Comparison of ENCODE assay signal across 8 cellular contexts in the genomic region with DNA sequence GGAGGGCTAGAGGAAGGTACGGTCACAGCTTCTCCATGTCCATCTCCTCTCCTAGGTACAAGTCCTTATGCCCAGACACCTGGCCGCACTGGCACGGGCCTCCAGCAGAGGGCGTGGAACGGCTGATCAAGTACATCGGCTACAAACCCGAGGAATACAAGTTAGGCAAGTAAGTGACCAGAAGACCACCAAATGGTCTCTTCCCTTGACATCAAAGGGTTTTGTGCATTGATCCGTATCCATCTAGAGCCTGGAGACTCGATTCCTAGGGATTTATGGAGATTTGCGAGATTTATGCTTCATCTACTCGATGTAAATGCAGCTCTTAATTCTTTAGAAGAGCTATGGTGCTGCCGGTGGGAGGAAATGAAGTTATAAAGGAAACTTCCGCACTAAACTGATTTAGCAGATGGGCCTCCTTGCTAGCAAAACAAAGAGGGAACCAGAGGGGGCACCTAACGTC. TPM values are rescaled to one million over a fixed set of nuclear protein-coding genes. Genes with fewer than 3 reads are reported as not detected.
DNase-seq lines count a peak whose midpoint lies in the region; ATAC-seq, FAIRE-seq and TF ChIP-seq lines count a peak whose summit lies in the region.

No MANE protein-coding gene starts in this region.

- intact Hi-C loops in K562 (cut with micrococcal nuclease) = loop anchor here (5.0 kb wide), 1 partner anchor 44 kb away; a partner anchor contains a TSS

- no peak overlapping the region; the same call in 1 of the 2 replicates for H3K4me2 ChIP-seq in K562 (ENCODE audit: insufficient read depth, low read length)

- no peak for TF ChIP-seq EP300 in K562 (IDR thresholded peaks at IDR 0.05; ENCODE audit: low read length)

- BruUV-seq in K562 (replicated peaks; lab: Mats Ljungman, UMichigan) = no TSS peak

- H3K9ac ChIP-seq in K562 (ENCODE audit: insufficient read depth in 1 of 2, low read depth in 2 of 2, low read length in 2 of 2) = no peak overlapping the region

- H3K36me3 ChIP-seq in K562 (ENCODE audit: control insufficient read depth, insufficient read depth, low read length) = no peaks in the 10 kb centered on the region

- peak overlapping the region; percentile 62; the same call in 1 of the 2 replicates for H2AFZ ChIP-seq in K562 (ENCODE audit: low read depth, low read length)

- H3K4me1 ChIP-seq in K562 (replicated peaks in 1 of 2; ENCODE audit: control insufficient read depth in 2 of 2, insufficient read depth in 2 of 2, low read length in 2 of 2) = no peaks in the 10 kb centered on the region; a peak in 2 of 5 replicates

- peaks cover 16 to 35% of the 10 kb centered on the region in 2 experiments; a peak in 4 of 5 replicates for H3K27me3 ChIP-seq in K562 (ENCODE audit: control insufficient read depth in 2 of 2, insufficient read depth in 2 of 2, low read length in 2 of 2)

- no peaks in the 10 kb centered on the region for H3K79me2 ChIP-seq in K562 (ENCODE audit: control insufficient read depth, insufficient read depth, low read length)

- no peak overlapping the region for H3K4me3 ChIP-seq in K562

- no peaks in the 10 kb centered on the region for H3K9me3 ChIP-seq in K562 (replicated peaks; ENCODE audit: control insufficient read depth, insufficient read depth, low read depth, low read length)

- no peak overlapping the region for H3K27ac ChIP-seq in K562 (ENCODE audit: extremely low read depth, low read depth, low read length)

- peak; percentile 86 for FAIRE-seq in K562 (lab: Jason Lieb, UNC)

- CTCF ChIA-PET in K562 (lab: Yijun Ruan, JAX; ENCODE audit: low intra/inter-chr PET ratio) = interaction anchor here (0.6 kb wide), 1 partner anchor 467 kb away, joined by 3 read pairs; a partner anchor contains a TSS

- in situ Hi-C loops in K562 (cut with MboI) = loop anchor here (5.0 kb wide), 1 partner anchor 339 kb away; no protein-coding TSS in a partner anchor

- POLR2A ChIA-PET in K562 (lab: Yijun Ruan, JAX) = interaction anchor here (1.2 to 1.3 kb wide), 2 partner anchors 29 to 41 kb away, joined by 3 read pairs; no protein-coding TSS in a partner anchor

- TF ChIP-seq CTCF in K562 (IDR thresholded peaks at IDR 0.05 in 2 of 3, conservative IDR thresholded peaks at IDR 0.05 in 1 of 3; ENCODE audit: insufficient read depth in 2 of 3, low read depth in 1 of 3, low read length in 3 of 3) = peak; percentile 84 to 92 (median 86)

- H4K20me1 ChIP-seq in K562 (replicated peaks; ENCODE audit: control insufficient read depth, insufficient read depth, low read length) = 0 out of 2 replicates have a peak, but pooled peaks cover 3% of the 10 kb centered on the region

- peak; percentile 52 for DNase-seq in AG08395 (ENCODE audit: low spot score)
- DNase-seq in NCI-H2107 treated with DMSO at 0.1 percent for 48 hours (lab: John Stamatoyannopoulos, UW; ENCODE audit: unreplicated experiment) = peak; percentile 68
- DNase-seq in UCSD-AML1 (lab: John Stamatoyannopoulos, UW; ENCODE audit: unreplicated experiment) = peak; percentile 78
- peak; percentile 58 to 85 (median 68) for DNase-seq in K562 (ENCODE audit: extremely low read depth in 1 of 4, low spot score in 3 of 4)
- DNase-seq in iPS-NIHi7 (ENCODE audit: extremely low spot score) = peak; percentile 79
- peak; percentile 74 for DNase-seq in stimulated activated CD4-positive, alpha-beta T cell treated with anti-CD3 and anti-CD28 coated beads, Interleukin-12 subunit alpha, Interleukin-12 subunit beta, amount 100 ng/mL, for 4 hours

- WGBS in K562 (ENCODE audit: insufficient coverage, low coverage, missing lambda C conversion rate) = 14% methylated on average over 13 of the region's 14 CpGs

- ATAC-seq in GM21390 (IDR thresholded peaks at IDR 0.05; ENCODE audit: unreplicated experiment) (peak; percentile 53), K562 (peak; percentile 88), GM18873 (IDR thresholded peaks at IDR 0.05; ENCODE audit: low FRiP score, unreplicated experiment) (no peak)

- no peak for TF ChIP-seq POLR2A in K562 (conservative IDR thresholded peaks at IDR 0.05)

- peak; percentile 26 to 76 for TF ChIP-seq RAD21 in K562 (CRISPR knock-in tag; conservative IDR thresholded peaks at IDR 0.05 in 1 of 2, IDR thresholded peaks at IDR 0.05 in 1 of 2)

- no peaks in the 10 kb centered on the region for H3K9me1 ChIP-seq in K562 (ENCODE audit: control insufficient read depth, insufficient read depth, low read length)

TF ChIP-seq in K562, 482 proteins besides CTCF, POLR2A, EP300 and RAD21 (continues in another document):
- TF ChIP-seq MTA1 (IDR thresholded peaks at IDR 0.05; ENCODE audit: borderline replicate concordance) (no peak), RB1 (IDR thresholded peaks at IDR 0.05; ENCODE audit: low read depth) (peak; percentile 26; the same call in 1 of the 2 replicates)
- TF ChIP-seq, protein P1, sequence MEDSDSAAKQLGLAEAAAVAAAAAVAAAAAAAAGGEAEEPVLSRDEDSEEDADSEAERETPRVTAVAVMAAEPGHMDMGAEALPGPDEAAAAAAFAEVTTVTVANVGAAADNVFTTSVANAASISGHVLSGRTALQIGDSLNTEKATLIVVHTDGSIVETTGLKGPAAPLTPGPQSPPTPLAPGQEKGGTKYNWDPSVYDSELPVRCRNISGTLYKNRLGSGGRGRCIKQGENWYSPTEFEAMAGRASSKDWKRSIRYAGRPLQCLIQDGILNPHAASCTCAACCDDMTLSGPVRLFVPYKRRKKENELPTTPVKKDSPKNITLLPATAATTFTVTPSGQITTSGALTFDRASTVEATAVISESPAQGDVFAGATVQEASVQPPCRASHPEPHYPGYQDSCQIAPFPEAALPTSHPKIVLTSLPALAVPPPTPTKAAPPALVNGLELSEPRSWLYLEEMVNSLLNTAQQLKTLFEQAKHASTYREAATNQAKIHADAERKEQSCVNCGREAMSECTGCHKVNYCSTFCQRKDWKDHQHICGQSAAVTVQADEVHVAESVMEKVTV (CRISPR knock-in tag; IDR thresholded peaks at IDR 0.05) = 0 out of 2 replicates have a peak, but pooled peaks have one; percentile 22
- TF ChIP-seq, protein P2, sequence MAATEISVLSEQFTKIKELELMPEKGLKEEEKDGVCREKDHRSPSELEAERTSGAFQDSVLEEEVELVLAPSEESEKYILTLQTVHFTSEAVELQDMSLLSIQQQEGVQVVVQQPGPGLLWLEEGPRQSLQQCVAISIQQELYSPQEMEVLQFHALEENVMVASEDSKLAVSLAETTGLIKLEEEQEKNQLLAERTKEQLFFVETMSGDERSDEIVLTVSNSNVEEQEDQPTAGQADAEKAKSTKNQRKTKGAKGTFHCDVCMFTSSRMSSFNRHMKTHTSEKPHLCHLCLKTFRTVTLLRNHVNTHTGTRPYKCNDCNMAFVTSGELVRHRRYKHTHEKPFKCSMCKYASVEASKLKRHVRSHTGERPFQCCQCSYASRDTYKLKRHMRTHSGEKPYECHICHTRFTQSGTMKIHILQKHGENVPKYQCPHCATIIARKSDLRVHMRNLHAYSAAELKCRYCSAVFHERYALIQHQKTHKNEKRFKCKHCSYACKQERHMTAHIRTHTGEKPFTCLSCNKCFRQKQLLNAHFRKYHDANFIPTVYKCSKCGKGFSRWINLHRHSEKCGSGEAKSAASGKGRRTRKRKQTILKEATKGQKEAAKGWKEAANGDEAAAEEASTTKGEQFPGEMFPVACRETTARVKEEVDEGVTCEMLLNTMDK (IDR thresholded peaks at IDR 0.05; ENCODE audit: borderline replicate concordance, insufficient read depth, low read depth, low read length, poor library complexity, severe bottlenecking) = peak; percentile 29

RNA-seq across cellular contexts. Expression of a gene that starts 44.2 kb away (rescaled TPM):
- 70.7 and 115 TPM in 2 replicates for total RNA-seq in K562 (2011; cell fraction: chromatin; rRNA removed; ENCODE audit: low replicate concordance)
- 74.2 and 80.5 TPM in 2 replicates for total RNA-seq in K562 (2011; cell fraction: nucleolus; rRNA removed)
- total RNA-seq in K562 (2011; cell fraction: nucleoplasm; rRNA removed) = 83.2 and 88.9 TPM in 2 replicates
- total RNA-seq in K562 (2014; rRNA removed) (10.1 and 22.7 TPM in 2 replicates), K562 (2014; rRNA removed; fragmentation: Illumina TruSeq; extraction: Trizol) (13.3 and 16.7 TPM in 2 replicates), K562 (2015; rRNA removed; fragmentation: Illumina TruSeq; extraction: Trizol) (14.9 and 15.7 TPM in 2 replicates), K562 (2021) (20.4 and 24.1 TPM in 2 replicates)
- polyA plus RNA-seq in K562 (2011; rRNA removed) (37.5 and 40.7 TPM in 2 replicates), K562 (2014; fragmentation: Illumina TruSeq; extraction: Trizol) (19.2 and 25.9 TPM in 2 replicates), K562 (2014; fragmentation: Nextera tagmentation; extraction: Ambion mirVana) (10 to 100 TPM in 1 of 2 experiments, 1 to 10 TPM in 1; 1.9 to 12.3 TPM), K562 (2014; rRNA removed) (19.1 and 21.8 TPM in 2 replicates)
- polyA plus RNA-seq in K562 (2011; cell fraction: cytosol; rRNA removed) = 38.5 and 40.1 TPM in 2 replicates
- 56.0 and 66.5 TPM in 2 replicates for polyA plus RNA-seq in K562 (2011; cell fraction: nucleus; rRNA removed)
- polyA plus RNA-seq in K562 (2012) = 15.0 and 18.6 TPM in 2 replicates
- 63.9 and 66.3 TPM in 2 replicates for polyA minus RNA-seq in K562 (2011; rRNA and poly(A)+ RNA removed)
- polyA minus RNA-seq in K562 (2011; cell fraction: cytosol; rRNA and poly(A)+ RNA removed) = 26.6 and 27.7 TPM in 2 replicates
- polyA minus RNA-seq in K562 (2011; cell fraction: nucleus; rRNA and poly(A)+ RNA removed) = 54.7 and 75.9 TPM in 2 replicates

RNA-seq across cellular contexts. Expression of a gene that starts 44.6 kb away (rescaled TPM):
- total RNA-seq in K562 (2011; cell fraction: chromatin; rRNA removed; ENCODE audit: low replicate concordance) = 126 and 128 TPM in 2 replicates
- 54.6 and 61.0 TPM in 2 replicates for total RNA-seq in K562 (2011; cell fraction: nucleolus; rRNA removed)
- 70.8 and 93.3 TPM in 2 replicates for total RNA-seq in K562 (2011; cell fraction: nucleoplasm; rRNA removed)
- 16.2 and 19.8 TPM in 2 replicates for total RNA-seq in K562 (2014; rRNA removed)
- total RNA-seq in K562 (2014; rRNA removed; fragmentation: Illumina TruSeq; extraction: Trizol) = 12.2 and 13.8 TPM in 2 replicates
- 11.5 and 11.6 TPM in 2 replicates for total RNA-seq in K562 (2015; rRNA removed; fragmentation: Illumina TruSeq; extraction: Trizol)
- 18.7 and 21.8 TPM in 2 replicates for total RNA-seq in K562 (2021)
- polyA plus RNA-seq in K562 (2011; rRNA removed) = 23.6 and 28.5 TPM in 2 replicates
- 11.8 and 17.3 TPM in 2 replicates for polyA plus RNA-seq in K562 (2011; cell fraction: cytosol; rRNA removed)
- polyA plus RNA-seq in K562 (2011; cell fraction: nucleus; rRNA removed) = 102 and 103 TPM in 2 replicates
- 13.6 and 18.2 TPM in 2 replicates for polyA plus RNA-seq in K562 (2012)
- polyA plus RNA-seq in K562 (2014; fragmentation: Illumina TruSeq; extraction: Trizol) = 14.8 and 17.1 TPM in 2 replicates
- polyA plus RNA-seq in K562 (2014; fragmentation: Nextera tagmentation; extraction: Ambion mirVana) = 1 to 10 TPM; 7.6 to 8.1 TPM
- 15.5 and 22.1 TPM in 2 replicates for polyA plus RNA-seq in K562 (2014; rRNA removed)
- 49.4 and 50.7 TPM in 2 replicates for polyA minus RNA-seq in K562 (2011; rRNA and poly(A)+ RNA removed)
- 18.0 and 22.2 TPM in 2 replicates for polyA minus RNA-seq in K562 (2011; cell fraction: cytosol; rRNA and poly(A)+ RNA removed)
- 56.4 and 98.5 TPM in 2 replicates for polyA minus RNA-seq in K562 (2011; cell fraction: nucleus; rRNA and poly(A)+ RNA removed)
